8 cellular contexts compared by ENCODE assay signal in genomic region chr1:54542120-54542961, GRCh38. TPM values are rescaled to one million over a fixed set of nuclear protein-coding genes. Genes with fewer than 3 reads are reported as not detected.
DNase-seq lines count a peak whose midpoint lies in the region; ATAC-seq and TF ChIP-seq lines count a peak whose summit lies in the region.

No MANE protein-coding gene starts in this region.

- TF ChIP-seq CTCF in RWPE2 (IDR thresholded peaks at IDR 0.05; ENCODE audit: poor library complexity, severe bottlenecking) (peak; percentile 44), foreskin keratinocyte (conservative IDR thresholded peaks at IDR 0.05) (peak; percentile 38)

- under 1% methylated on average over 61 of the region's 61 CpGs for WGBS in HUES64
- no CpG with 5 or more reads among the region's 61 CpGs for WGBS in neuronal stem cell (ENCODE audit: extremely low coverage in 2 of 2, insufficient read length in 2 of 2, insufficient replicate concordance in 1 of 2), 2 donors
- 1% methylated on average over 61 of the region's 61 CpGs for WGBS in thymus

- H3K4ac ChIP-seq in neuronal stem cell (ENCODE audit: low read length): no peak overlapping the region

- peak; percentile 72 for DNase-seq in CD1c-positive myeloid dendritic cell (ENCODE audit: extremely low spot score)
- DNase-seq in RWPE2 (ENCODE audit: low spot score): peak; percentile 97
- DNase-seq in activated gamma-delta T cell treated with anti-CD3 and anti-CD28 coated beads, Interleukin-2, amount 50 U/mL, for 16 hours (ENCODE audit: low read depth): peak; percentile 15
- DNase-seq in foreskin keratinocyte: peak; percentile 95 to 97
- peak; percentile 72 for DNase-seq in neuronal stem cell (ENCODE audit: low spot score)

- peak overlapping the region; percentile 11 for H4K91ac ChIP-seq in neuronal stem cell (ENCODE audit: low read depth, low read length, poor library complexity)

- peak overlapping the region; percentile 99 for H3K18ac ChIP-seq in neuronal stem cell (ENCODE audit: low read length)

- ATAC-seq in GM19452 (IDR thresholded peaks at IDR 0.05; ENCODE audit: unreplicated experiment) (peak; percentile 58), RWPE2 (ENCODE audit: low read depth) (peak; percentile 95), foreskin keratinocyte (peak; percentile 94)

- peak overlapping the region; percentile 89 for H2BK12ac ChIP-seq in neuronal stem cell (ENCODE audit: low read length)

- H2BK5ac ChIP-seq in neuronal stem cell (ENCODE audit: low read length): no peak overlapping the region

- H3K4me2 ChIP-seq in neuronal stem cell (ENCODE audit: insufficient read depth, low read length, poor library complexity, severe bottlenecking): peak overlapping the region; percentile 73

- no peaks in the 10 kb centered on the region for H3K27me3 ChIP-seq in HUES64 (ENCODE audit: insufficient read depth, low read length)
- H3K27me3 ChIP-seq in RWPE2 (ENCODE audit: insufficient read depth, poor library complexity, severe bottlenecking): no peaks in the 10 kb centered on the region
- H3K27me3 ChIP-seq in foreskin keratinocyte: no peaks in the 10 kb centered on the region
- H3K27me3 ChIP-seq in neuronal stem cell (ENCODE audit: control insufficient read depth in 3 of 3, insufficient read depth in 3 of 3, low read depth in 1 of 3, low read length in 3 of 3): peaks cover 0 to 32% (median 3%) of the 10 kb centered on the region in 3 experiments
- no peaks in the 10 kb centered on the region for H3K27me3 ChIP-seq in thymus (ENCODE audit: control insufficient read depth, insufficient read depth)

- H2BK120ac ChIP-seq in neuronal stem cell (ENCODE audit: low read depth, low read length): peak overlapping the region; percentile 93

- H3K79me1 ChIP-seq in neuronal stem cell (ENCODE audit: low read depth, low read length): no peaks in the 10 kb centered on the region

- H2BK15ac ChIP-seq in neuronal stem cell (ENCODE audit: low read length): peak overlapping the region; percentile 57

- H3K9ac ChIP-seq in HUES64 (ENCODE audit: low read depth, low read length) (peak overlapping the region; percentile 87), neuronal stem cell (ENCODE audit: low read depth, low read length, poor library complexity) (peak overlapping the region; percentile 91)

- peak overlapping the region; percentile 91 for H3K27ac ChIP-seq in HUES64 (ENCODE audit: low read depth, low read length)
- H3K27ac ChIP-seq in RWPE2 (ENCODE audit: poor library complexity, severe bottlenecking): peak overlapping the region; percentile 94
- peak overlapping the region; percentile 46 for H3K27ac ChIP-seq in foreskin keratinocyte
- peak overlapping the region; percentile 67 for H3K27ac ChIP-seq in neuronal stem cell (replicated peaks; ENCODE audit: low read length)
- H3K27ac ChIP-seq in thymus (ENCODE audit: low read depth): no peak overlapping the region

- no peak overlapping the region for H3K14ac ChIP-seq in neuronal stem cell (ENCODE audit: low read length)

- H3K23ac ChIP-seq in neuronal stem cell (ENCODE audit: low read depth, low read length, poor library complexity): peak overlapping the region; percentile 47

- H3K4me3 ChIP-seq in HUES64 (ENCODE audit: low read length) (peak overlapping the region; percentile 72), RWPE2 (ENCODE audit: severe bottlenecking) (peak overlapping the region; percentile 29), neuronal stem cell (ENCODE audit: low read length in 2 of 2) (peak overlapping the region; percentile 28 to 80), thymus (ENCODE audit: low read length) (peak overlapping the region; percentile 47)

- peak overlapping the region; percentile 88 for H2AFZ ChIP-seq in neuronal stem cell (ENCODE audit: low read length)

- no peak overlapping the region for H4K8ac ChIP-seq in neuronal stem cell (ENCODE audit: low read depth, low read length)

- no peak overlapping the region for H2AK5ac ChIP-seq in neuronal stem cell (ENCODE audit: low read depth, low read length)

- H3K9me3 ChIP-seq in HUES64 (ENCODE audit: insufficient read depth, low read depth, low read length) (no peaks in the 10 kb centered on the region), RWPE2 (ENCODE audit: severe bottlenecking) (no peaks in the 10 kb centered on the region), neuronal stem cell (replicated peaks in 1 of 2; ENCODE audit: control insufficient read depth in 2 of 2, insufficient read depth in 1 of 2, low read depth in 1 of 2, low read length in 2 of 2) (no peaks in the 10 kb centered on the region), thymus (ENCODE audit: control insufficient read depth) (no peaks in the 10 kb centered on the region)

- peaks cover 11% of the 10 kb centered on the region for H3K4me1 ChIP-seq in HUES64 (ENCODE audit: insufficient read depth, low read length)
- H3K4me1 ChIP-seq in RWPE2 (ENCODE audit: insufficient read depth, poor library complexity, severe bottlenecking): peaks cover 13% of the 10 kb centered on the region
- H3K4me1 ChIP-seq in foreskin keratinocyte: peaks cover 9% of the 10 kb centered on the region
- peaks cover 13% of the 10 kb centered on the region in 2 donors for H3K4me1 ChIP-seq in neuronal stem cell (ENCODE audit: control insufficient read depth in 2 of 2, insufficient read depth in 1 of 2, low read depth in 1 of 2, low read length in 2 of 2)
- peaks cover 3% of the 10 kb centered on the region for H3K4me1 ChIP-seq in thymus (ENCODE audit: control insufficient read depth, insufficient read depth, low read length)

- H3K36me3 ChIP-seq in HUES64 (ENCODE audit: insufficient read depth, low read length) (no peaks in the 10 kb centered on the region), RWPE2 (ENCODE audit: low read depth) (no peaks in the 10 kb centered on the region), neuronal stem cell (replicated peaks in 1 of 2; ENCODE audit: control insufficient read depth in 2 of 2, insufficient read depth in 2 of 2, low read length in 2 of 2) (no peaks in the 10 kb centered on the region), thymus (ENCODE audit: control insufficient read depth, insufficient read depth) (no peaks in the 10 kb centered on the region)

RNA-seq across cellular contexts. Expression of gene ACOT11, which starts 5.7 kb away (rescaled TPM):
- polyA plus RNA-seq in HUES64 (2013, experiment 1 of 2): 2.0 TPM
- 3.0 TPM for polyA plus RNA-seq in HUES64 (2013, experiment 2 of 2)
- total RNA-seq in foreskin keratinocyte: 2.7 and 3.0 TPM in 2 replicates
- polyA plus RNA-seq in foreskin keratinocyte (1.9 and 2.6 TPM in 2 replicates), thymus (1.2 TPM)
- polyA plus RNA-seq in neuronal stem cell (2013, experiment 1 of 2): 0.82 TPM
- 0.90 TPM for polyA plus RNA-seq in neuronal stem cell (2013, experiment 2 of 2)

Comparison
In these comparisons a context has a peak if more than half of its experiments do, and no peak if none do; other contexts are left out.
1. DNase-seq: peak in every context shown above with its lines; median percentile 97 in RWPE2; 96 in foreskin keratinocyte; 72 in CD1c-positive myeloid dendritic cell; 72 in neuronal stem cell; 15 in activated gamma-delta T cell treated with anti-CD3 and anti-CD28 coated beads, Interleukin-2, amount 50 U/mL, for 16 hours.